Comparison of ENCODE assay signal across 1 cellular context in the genomic region with DNA sequence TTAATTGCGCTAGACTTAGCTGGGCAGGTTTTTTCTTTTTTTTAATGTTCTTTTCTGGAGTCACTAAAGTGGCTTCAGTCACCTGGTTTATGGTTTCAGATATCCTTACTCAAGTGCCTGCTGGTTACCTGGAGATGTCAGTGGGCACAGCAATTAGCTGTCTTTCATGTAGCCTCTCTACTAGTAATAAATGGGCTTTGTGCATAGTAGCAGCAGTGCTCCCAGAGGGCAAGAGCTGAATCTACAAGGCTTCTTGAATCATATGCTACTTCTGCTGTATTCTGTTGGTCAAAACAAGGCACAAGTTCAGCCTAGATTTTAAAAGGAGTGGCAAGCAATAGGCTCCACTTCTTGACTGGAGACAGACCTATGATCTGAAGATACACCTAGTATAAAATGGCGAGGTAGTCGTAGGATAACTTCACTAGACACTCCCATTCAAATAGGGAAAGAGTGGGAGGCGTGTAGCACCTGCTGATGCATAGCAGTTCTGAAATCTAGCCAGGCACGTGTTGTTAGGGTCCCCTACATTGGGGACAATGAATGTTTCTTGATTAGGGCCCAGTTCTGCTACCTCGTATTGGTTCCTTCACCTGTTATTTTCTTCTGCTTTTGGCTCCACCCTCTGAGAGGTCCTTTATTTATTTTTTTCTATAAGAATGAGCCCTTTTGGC.
TF ChIP-seq lines count a peak whose summit lies in the region.

No MANE protein-coding gene starts in this region.

TF ChIP-seq in K562, 482 proteins besides CTCF, POLR2A, EP300 and RAD21 (continued from another document):
- TF ChIP-seq, protein P1, sequence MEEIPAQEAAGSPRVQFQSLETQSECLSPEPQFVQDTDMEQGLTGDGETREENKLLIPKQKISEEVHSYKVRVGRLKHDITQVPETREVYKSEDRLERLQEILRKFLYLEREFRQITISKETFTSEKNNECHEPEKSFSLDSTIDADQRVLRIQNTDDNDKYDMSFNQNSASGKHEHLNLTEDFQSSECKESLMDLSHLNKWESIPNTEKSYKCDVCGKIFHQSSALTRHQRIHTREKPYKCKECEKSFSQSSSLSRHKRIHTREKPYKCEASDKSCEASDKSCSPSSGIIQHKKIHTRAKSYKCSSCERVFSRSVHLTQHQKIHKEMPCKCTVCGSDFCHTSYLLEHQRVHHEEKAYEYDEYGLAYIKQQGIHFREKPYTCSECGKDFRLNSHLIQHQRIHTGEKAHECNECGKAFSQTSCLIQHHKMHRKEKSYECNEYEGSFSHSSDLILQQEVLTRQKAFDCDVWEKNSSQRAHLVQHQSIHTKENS (CRISPR knock-in tag; IDR thresholded peaks at IDR 0.05) = no peak
- TF ChIP-seq MEF2A (IDR thresholded peaks at IDR 0.05; ENCODE audit: control insufficient read depth, low read depth, low read length) (no peak), TCF3 (CRISPR knock-in tag; IDR thresholded peaks at IDR 0.05) (no peak), NFE2L1 (tag; IDR thresholded peaks at IDR 0.05; ENCODE audit: borderline replicate concordance, low read depth) (no peak), SRF (CRISPR knock-in tag; IDR thresholded peaks at IDR 0.05) (no peak), ZKSCAN8 (CRISPR knock-in tag; IDR thresholded peaks at IDR 0.05) (no peak), ZBED1 (IDR thresholded peaks at IDR 0.05) (no peak), HEY1 (CRISPR knock-in tag; IDR thresholded peaks at IDR 0.05; ENCODE audit: borderline replicate concordance) (no peak), ZNF3 (CRISPR knock-in tag; IDR thresholded peaks at IDR 0.05) (no peak)
- TF ChIP-seq, protein P2, sequence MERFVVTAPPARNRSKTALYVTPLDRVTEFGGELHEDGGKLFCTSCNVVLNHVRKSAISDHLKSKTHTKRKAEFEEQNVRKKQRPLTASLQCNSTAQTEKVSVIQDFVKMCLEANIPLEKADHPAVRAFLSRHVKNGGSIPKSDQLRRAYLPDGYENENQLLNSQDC (CRISPR knock-in tag; IDR thresholded peaks at IDR 0.05) = no peak
- TF ChIP-seq, protein P3, sequence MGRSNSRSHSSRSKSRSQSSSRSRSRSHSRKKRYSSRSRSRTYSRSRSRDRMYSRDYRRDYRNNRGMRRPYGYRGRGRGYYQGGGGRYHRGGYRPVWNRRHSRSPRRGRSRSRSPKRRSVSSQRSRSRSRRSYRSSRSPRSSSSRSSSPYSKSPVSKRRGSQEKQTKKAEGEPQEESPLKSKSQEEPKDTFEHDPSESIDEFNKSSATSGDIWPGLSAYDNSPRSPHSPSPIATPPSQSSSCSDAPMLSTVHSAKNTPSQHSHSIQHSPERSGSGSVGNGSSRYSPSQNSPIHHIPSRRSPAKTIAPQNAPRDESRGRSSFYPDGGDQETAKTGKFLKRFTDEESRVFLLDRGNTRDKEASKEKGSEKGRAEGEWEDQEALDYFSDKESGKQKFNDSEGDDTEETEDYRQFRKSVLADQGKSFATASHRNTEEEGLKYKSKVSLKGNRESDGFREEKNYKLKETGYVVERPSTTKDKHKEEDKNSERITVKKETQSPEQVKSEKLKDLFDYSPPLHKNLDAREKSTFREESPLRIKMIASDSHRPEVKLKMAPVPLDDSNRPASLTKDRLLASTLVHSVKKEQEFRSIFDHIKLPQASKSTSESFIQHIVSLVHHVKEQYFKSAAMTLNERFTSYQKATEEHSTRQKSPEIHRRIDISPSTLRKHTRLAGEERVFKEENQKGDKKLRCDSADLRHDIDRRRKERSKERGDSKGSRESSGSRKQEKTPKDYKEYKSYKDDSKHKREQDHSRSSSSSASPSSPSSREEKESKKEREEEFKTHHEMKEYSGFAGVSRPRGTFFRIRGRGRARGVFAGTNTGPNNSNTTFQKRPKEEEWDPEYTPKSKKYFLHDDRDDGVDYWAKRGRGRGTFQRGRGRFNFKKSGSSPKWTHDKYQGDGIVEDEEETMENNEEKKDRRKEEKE (IDR thresholded peaks at IDR 0.05; ENCODE audit: borderline replicate concordance in 1 of 2, control insufficient read depth in 1 of 2, low read depth in 2 of 2, low read length in 1 of 2) = no peak
- TF ChIP-seq, protein P4, sequence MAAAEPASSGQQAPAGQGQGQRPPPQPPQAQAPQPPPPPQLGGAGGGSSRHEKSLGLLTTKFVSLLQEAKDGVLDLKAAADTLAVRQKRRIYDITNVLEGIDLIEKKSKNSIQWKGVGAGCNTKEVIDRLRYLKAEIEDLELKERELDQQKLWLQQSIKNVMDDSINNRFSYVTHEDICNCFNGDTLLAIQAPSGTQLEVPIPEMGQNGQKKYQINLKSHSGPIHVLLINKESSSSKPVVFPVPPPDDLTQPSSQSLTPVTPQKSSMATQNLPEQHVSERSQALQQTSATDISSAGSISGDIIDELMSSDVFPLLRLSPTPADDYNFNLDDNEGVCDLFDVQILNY (CRISPR knock-in tag; IDR thresholded peaks at IDR 0.05) = no peak
- TF ChIP-seq, protein P5, sequence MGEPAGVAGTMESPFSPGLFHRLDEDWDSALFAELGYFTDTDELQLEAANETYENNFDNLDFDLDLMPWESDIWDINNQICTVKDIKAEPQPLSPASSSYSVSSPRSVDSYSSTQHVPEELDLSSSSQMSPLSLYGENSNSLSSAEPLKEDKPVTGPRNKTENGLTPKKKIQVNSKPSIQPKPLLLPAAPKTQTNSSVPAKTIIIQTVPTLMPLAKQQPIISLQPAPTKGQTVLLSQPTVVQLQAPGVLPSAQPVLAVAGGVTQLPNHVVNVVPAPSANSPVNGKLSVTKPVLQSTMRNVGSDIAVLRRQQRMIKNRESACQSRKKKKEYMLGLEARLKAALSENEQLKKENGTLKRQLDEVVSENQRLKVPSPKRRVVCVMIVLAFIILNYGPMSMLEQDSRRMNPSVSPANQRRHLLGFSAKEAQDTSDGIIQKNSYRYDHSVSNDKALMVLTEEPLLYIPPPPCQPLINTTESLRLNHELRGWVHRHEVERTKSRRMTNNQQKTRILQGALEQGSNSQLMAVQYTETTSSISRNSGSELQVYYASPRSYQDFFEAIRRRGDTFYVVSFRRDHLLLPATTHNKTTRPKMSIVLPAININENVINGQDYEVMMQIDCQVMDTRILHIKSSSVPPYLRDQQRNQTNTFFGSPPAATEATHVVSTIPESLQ (CRISPR knock-in tag; IDR thresholded peaks at IDR 0.05) = no peak
